Comparison of ENCODE assay signal across 24 cellular contexts in genomic region chr5:179161901-179162300, GRCh38.
"Had no signal": no experiment of that assay in that cellular context is flagged by ENCODE, and none has a peak within 500 bp of the region (broad histone marks: within the 10 kb centered on the region; RNA-seq: fewer than 3 reads in every experiment).

No MANE protein-coding gene starts in this region.

- H3K4me3 ChIP-seq: breast epithelium, esophagus squamous epithelium, smooth muscle cell, stomach, thyroid gland had no signal

- H3K36me3 Mint-ChIP-seq: natural killer cell treated with Interleukin-12 subunit alpha and Interleukin-12 subunit beta and Interleukin-15 and Interleukin-18, amount 100 ng/mL, for 72 hours; stimulated activated naive B cell treated with anti-CD40 and anti-IgM and Interleukin-4, amounts not matched to agents 10 μg/mL and 1 μg/mL and 100 μg/mL, for 72 hours had no signal

- H3K27me3 ChIP-seq: breast epithelium, thyroid gland had no signal

- H3K27me3 Mint-ChIP-seq: activated CD4-positive, alpha-beta T cell treated with anti-CD3 and anti-CD28 coated beads for 36 hours; central memory CD8-positive, alpha-beta T cell had no signal

- H3K36me3 ChIP-seq: breast epithelium, esophagus squamous epithelium, thyroid gland had no signal

- H3K4me3 Mint-ChIP-seq: activated CD4-positive, alpha-beta T cell treated with anti-CD3 and anti-CD28 coated beads for 36 hours; activated T-cell treated with anti-CD3 and anti-CD28 coated beads, Interleukin-2, amount 50 U/mL, for 4 hours; activated T-helper 17 cell treated with anti-CD3 and anti-CD28 coated beads, Interleukin-2, amount 50 U/mL, for 72 hours; central memory CD8-positive, alpha-beta T cell; natural killer cell treated with Interleukin-12 subunit alpha and Interleukin-12 subunit beta and Interleukin-15 and Interleukin-18, amount 100 ng/mL, for 72 hours; stimulated activated naive B cell treated with anti-CD40 and anti-IgM and Interleukin-4, amounts not matched to agents 10 μg/mL and 1 μg/mL and 100 μg/mL, for 72 hours; T-helper 2 cell treated with Interferon-gamma antibody and Interleukin-4, amounts not matched to agents 5 μg/mL and 100 μg/mL, for 36 hours had no signal

- H3K9me3 Mint-ChIP-seq: activated T-cell treated with anti-CD3 and anti-CD28 coated beads, Interleukin-2, amount 50 U/mL, for 4 hours; central memory CD8-positive, alpha-beta T cell had no signal

- H3K4me1 Mint-ChIP-seq: activated CD4-positive, alpha-beta T cell treated with anti-CD3 and anti-CD28 coated beads for 36 hours; activated T-helper 17 cell treated with anti-CD3 and anti-CD28 coated beads, Interleukin-2, amount 50 U/mL, for 72 hours; central memory CD8-positive, alpha-beta T cell; stimulated activated naive B cell treated with anti-CD40 and anti-IgM and Interleukin-4, amounts not matched to agents 10 μg/mL and 1 μg/mL and 100 μg/mL, for 72 hours had no signal

- H3K4me1 ChIP-seq: breast epithelium had no signal

- DNase-seq: activated CD4-positive, alpha-beta T cell treated with anti-CD3 and anti-CD28 coated beads for 36 hours; activated CD4-positive, alpha-beta T cell treated with anti-CD3 and anti-CD28 coated beads, Interleukin-2, amount 50 U/mL, for 4 hours; activated CD4-positive, CD25-positive, alpha-beta regulatory T cell; activated gamma-delta T cell treated with Interleukin-2 at 50 U/mL for 16 hours; activated naive CD4-positive, alpha-beta T cell treated with anti-CD3 and anti-CD28 coated beads, Interleukin-2, amount 50 U/mL, for 16 hours; activated T-cell treated with anti-CD3 and anti-CD28 coated beads, Interleukin-2, amount 50 U/mL, for 4 hours; dermis blood vessel endothelial cell; effector CD4-positive, alpha-beta T cell; esophagus squamous epithelium; foreskin melanocyte; mesenchymal stem cell; stimulated activated CD4-positive, alpha-beta T cell treated with anti-CD3 and anti-CD28 coated beads, Interleukin-15, amount 100 ng/mL, for 24 hours; stimulated activated CD4-positive, alpha-beta T cell treated with anti-CD3 and anti-CD28 coated beads, Interleukin-2, amount 100 ng/mL, for 24 hours; stimulated activated naive B cell treated with anti-CD40 and anti-IgM and Interleukin-4, amounts not matched to agents 10 μg/mL and 1 μg/mL and 100 μg/mL, for 72 hours; stomach; T-helper 1 cell; thyroid gland had no signal

- H3K27ac ChIP-seq: breast epithelium, epithelial cell of prostate, esophagus squamous epithelium, stomach, thyroid gland had no signal

- H3K27ac Mint-ChIP-seq: activated CD4-positive, alpha-beta T cell treated with anti-CD3 and anti-CD28 coated beads for 36 hours; activated T-helper 17 cell treated with anti-CD3 and anti-CD28 coated beads, Interleukin-2, amount 50 U/mL, for 72 hours; natural killer cell treated with Interleukin-12 subunit alpha and Interleukin-12 subunit beta and Interleukin-15 and Interleukin-18, amount 100 ng/mL, for 72 hours; stimulated activated naive B cell treated with anti-CD40 and anti-IgM and Interleukin-4, amounts not matched to agents 10 μg/mL and 1 μg/mL and 100 μg/mL, for 72 hours; T-helper 2 cell treated with Interferon-gamma antibody and Interleukin-4, amounts not matched to agents 5 μg/mL and 100 μg/mL, for 36 hours had no signal

- H3K9me3 ChIP-seq: thyroid gland had no signal

- ATAC-seq: activated CD4-positive, alpha-beta T cell treated with anti-CD3 and anti-CD28 coated beads for 36 hours; activated T-cell treated with anti-CD3 and anti-CD28 coated beads, Interleukin-2, amount 50 U/mL, for 4 hours; activated T-helper 17 cell treated with anti-CD3 and anti-CD28 coated beads, Interleukin-2, amount 50 U/mL, for 72 hours; natural killer cell treated with Interleukin-12 subunit alpha and Interleukin-12 subunit beta and Interleukin-15 and Interleukin-18, amount 100 ng/mL, for 72 hours; stimulated activated naive B cell treated with anti-CD40 and anti-IgM and Interleukin-4, amounts not matched to agents 10 μg/mL and 1 μg/mL and 100 μg/mL, for 72 hours had no signal
